ENCODE assay signal across 15 cellular contexts in the genomic region with DNA sequence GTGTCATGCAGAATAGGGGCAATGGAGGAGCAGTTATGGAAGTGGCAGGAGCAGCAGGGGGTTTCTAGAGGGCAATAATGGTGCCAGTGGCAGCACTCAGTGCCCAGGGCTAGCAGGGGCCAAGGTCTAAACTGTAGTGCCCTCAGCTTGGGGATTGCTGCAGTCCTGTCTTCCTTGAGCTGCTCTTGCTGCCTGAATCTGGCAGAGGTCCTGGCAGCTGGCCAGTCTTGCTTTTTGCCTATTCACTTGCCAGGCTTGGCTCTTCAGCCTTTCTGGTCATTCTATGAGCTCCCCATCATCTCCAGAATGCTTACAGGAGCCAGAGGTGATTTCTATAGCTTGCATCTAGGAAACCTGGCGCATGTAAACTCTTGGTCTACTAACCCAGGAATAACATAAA.
"Had no signal": no experiment of that assay in that cellular context is flagged by ENCODE, and none has a peak within 500 bp of the region (broad histone marks: within the 10 kb centered on the region; RNA-seq: fewer than 3 reads in every experiment).

No MANE protein-coding gene starts in this region.

- DNase-seq: effector CD4-positive, alpha-beta T cell; foreskin melanocyte; hippocampal formation; left lung; mesendoderm; naive B cell; spleen; stimulated activated CD4-positive, alpha-beta T cell treated with anti-CD3 and anti-CD28 coated beads, Interleukin-15, amount 100 ng/mL, for 24 hours; stimulated activated CD4-positive, alpha-beta T cell treated with anti-CD3 and anti-CD28 coated beads, Interleukin-2, amount 100 ng/mL, for 24 hours; stimulated activated CD4-positive, alpha-beta T cell treated with anti-CD3 and anti-CD28 coated beads, Interleukin-4, amount 100 ng/mL, for 4 hours; stimulated activated naive B cell treated with anti-CD40 and anti-IgM and Interleukin-4, amounts not matched to agents 10 μg/mL and 1 μg/mL and 100 μg/mL, for 72 hours; stimulated activated naive CD8-positive, alpha-beta T cell treated with anti-CD3 and anti-CD28 coated beads, Interleukin-15, amount 100 ng/mL, for 72 hours; trophoblast cell had no signal

- ATAC-seq: heart left ventricle; left lung; sciatic nerve; stimulated activated naive B cell treated with anti-CD40 and anti-IgM and Interleukin-4, amounts not matched to agents 10 μg/mL and 1 μg/mL and 100 μg/mL, for 72 hours; stimulated activated naive CD8-positive, alpha-beta T cell treated with anti-CD3 and anti-CD28 coated beads, Interleukin-15, amount 100 ng/mL, for 72 hours had no signal
